In the genomic region with DNA sequence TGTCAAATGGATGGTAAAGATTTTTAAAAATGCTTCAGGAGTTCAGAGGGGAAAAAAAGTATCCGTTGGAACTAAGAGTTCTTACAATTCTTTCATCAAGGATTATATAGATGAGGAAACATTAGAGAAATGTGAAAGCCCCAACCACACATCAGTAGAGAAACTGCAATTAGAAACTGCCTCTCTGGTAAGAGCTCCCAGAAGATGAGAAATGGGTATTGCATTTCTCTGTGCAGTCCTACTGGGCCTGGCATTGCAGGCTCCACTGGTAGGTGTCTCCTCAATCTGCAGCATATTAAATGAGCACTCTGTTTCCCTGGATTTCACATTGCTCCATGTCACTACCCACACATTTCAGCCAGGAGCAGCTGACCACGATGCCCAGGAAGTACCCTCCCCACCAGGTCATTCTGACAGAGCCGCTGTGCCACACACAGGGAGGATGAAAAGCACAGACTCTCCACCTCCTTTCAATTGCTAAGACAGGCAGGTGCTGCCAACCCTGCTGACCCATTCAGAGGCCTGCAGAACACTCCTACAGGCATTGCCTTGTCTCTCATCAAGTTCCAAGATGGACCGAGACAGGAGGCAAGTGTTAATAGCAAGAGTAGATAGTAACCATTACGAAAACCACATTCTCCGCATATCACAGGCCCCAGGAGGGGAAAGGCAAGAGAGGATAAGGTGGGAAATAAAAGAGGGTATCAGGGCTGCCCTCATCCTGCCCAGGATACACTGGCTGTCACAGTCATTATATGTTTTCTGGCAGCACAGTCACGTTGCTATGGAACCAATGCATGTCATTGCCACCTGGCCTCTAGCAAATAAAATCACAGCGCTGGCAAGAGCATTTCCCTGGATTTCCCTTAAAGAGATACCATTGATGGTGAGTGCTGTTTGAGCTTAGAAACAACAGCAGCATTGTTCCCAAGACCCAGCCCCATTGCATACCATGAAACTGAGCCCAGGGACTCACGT, we compare ENCODE assay signal across 14 cellular contexts.
DNase-seq lines count a peak whose midpoint lies in the region; ATAC-seq, FAIRE-seq and TF ChIP-seq lines count a peak whose summit lies in the region.
"Had no signal": no experiment of that assay in that cellular context is flagged by ENCODE, and none has a peak within 500 bp of the region (broad histone marks: within the 10 kb centered on the region; RNA-seq: fewer than 3 reads in every experiment).

No MANE protein-coding gene starts in this region.

- peaks cover 3% of the 10 kb centered on the region for H3K79me2 ChIP-seq in hepatocyte

- no peaks in the 10 kb centered on the region for H3K27me3 Mint-ChIP-seq in CD4-positive, CD25-positive, alpha-beta regulatory T cell
- H3K27me3 Mint-ChIP-seq: activated T-cell treated with anti-CD3 and anti-CD28 coated beads, Interleukin-2, amount 50 U/mL, for 24 hours had no signal

- DNase-seq in CD4-positive, CD25-positive, alpha-beta regulatory T cell = no peak
- DNase-seq in H7 = peak; percentile 15
- peak; percentile 86 for DNase-seq in SW480 (ENCODE audit: low spot score)
- no peak for DNase-seq in hepatocyte (ENCODE audit: low spot score)
- no peak for DNase-seq in GM19239 (ENCODE audit: insufficient read length, low spot score)
- DNase-seq in stimulated activated CD4-positive, alpha-beta T cell treated with anti-CD3 and anti-CD28 coated beads, Interleukin-12 subunit alpha, Interleukin-12 subunit beta, amount 100 ng/mL, for 4 hours = no peak
- DNase-seq in epidermal melanocyte (ENCODE audit: insufficient read length, low spot score) = no peak
- DNase-seq: activated T-cell treated with anti-CD3 and anti-CD28 coated beads, Interleukin-2, amount 50 U/mL, for 24 hours; brain microvascular endothelial cell; occipital lobe; stimulated activated CD4-positive, alpha-beta T cell treated with anti-CD3 and anti-CD28 coated beads, Interleukin-4, amount 100 ng/mL, for 4 hours had no signal

- H3K4me3 Mint-ChIP-seq in CD4-positive, CD25-positive, alpha-beta regulatory T cell = no peak overlapping the region
- H3K4me3 Mint-ChIP-seq: activated T-cell treated with anti-CD3 and anti-CD28 coated beads, Interleukin-2, amount 50 U/mL, for 24 hours had no signal

- peak overlapping the region in 2 of 3 donors; percentile 54 to 57 for H3K27ac Mint-ChIP-seq in CD4-positive, CD25-positive, alpha-beta regulatory T cell
- H3K27ac Mint-ChIP-seq: activated T-cell treated with anti-CD3 and anti-CD28 coated beads, Interleukin-2, amount 50 U/mL, for 24 hours had no signal

- H3K4me3 ChIP-seq in CD4-positive, CD25-positive, alpha-beta regulatory T cell (ENCODE audit: low read depth, low read length) = no peak overlapping the region
- H3K4me3 ChIP-seq in H7 (ENCODE audit: insufficient read depth, low read depth, low read length) (no peak overlapping the region), hepatocyte (no peak overlapping the region)
- H3K4me3 ChIP-seq: suprapubic skin had no signal

- peaks cover 43% of the 10 kb centered on the region for H3K36me3 ChIP-seq in CD4-positive, CD25-positive, alpha-beta regulatory T cell (ENCODE audit: control insufficient read depth, insufficient read depth, low read length)
- H3K36me3 ChIP-seq in H7 (replicated peaks; ENCODE audit: control insufficient read depth, insufficient read depth, low read length) (no peaks in the 10 kb centered on the region), hepatocyte (replicated peaks; ENCODE audit: insufficient read depth, low read depth) (no peaks in the 10 kb centered on the region)

- no peaks in the 10 kb centered on the region for H3K9me2 ChIP-seq in hepatocyte (replicated peaks; ENCODE audit: insufficient read depth)

- TF ChIP-seq CTCF in hepatocyte (IDR thresholded peaks at IDR 0.05; ENCODE audit: poor library complexity) = no peak

- H3K4me2 ChIP-seq in hepatocyte = no peak overlapping the region

- peaks cover 11% of the 10 kb centered on the region for H3K4me1 ChIP-seq in CD4-positive, CD25-positive, alpha-beta regulatory T cell (ENCODE audit: control insufficient read depth, insufficient read depth, low read length, poor library complexity, severe bottlenecking)
- peaks cover 5% of the 10 kb centered on the region for H3K4me1 ChIP-seq in hepatocyte (ENCODE audit: insufficient read depth)
- H3K4me1 ChIP-seq: suprapubic skin had no signal

- H3K27ac ChIP-seq in CD4-positive, CD25-positive, alpha-beta regulatory T cell (ENCODE audit: insufficient read depth, low read length, poor library complexity, severe bottlenecking) = no peak overlapping the region
- H3K27ac ChIP-seq in hepatocyte = peak overlapping the region; percentile 33
- H3K27ac ChIP-seq: brain microvascular endothelial cell, suprapubic skin had no signal

- H3K9me3 Mint-ChIP-seq in CD4-positive, CD25-positive, alpha-beta regulatory T cell = no peaks in the 10 kb centered on the region
- H3K9me3 Mint-ChIP-seq: activated T-cell treated with anti-CD3 and anti-CD28 coated beads, Interleukin-2, amount 50 U/mL, for 24 hours had no signal

- no peak for FAIRE-seq in GM19239 (lab: Jason Lieb, UNC)

- no peak overlapping the region for H2AFZ ChIP-seq in hepatocyte

- H4K20me1 ChIP-seq in hepatocyte (ENCODE audit: insufficient read depth, poor library complexity, severe bottlenecking) = peaks cover 4% of the 10 kb centered on the region

- H3K4me1 Mint-ChIP-seq in CD4-positive, CD25-positive, alpha-beta regulatory T cell = peaks cover 22 to 36% (median 29%) of the 10 kb centered on the region in 4 donors

- WGBS in hepatocyte (ENCODE audit: low lambda C conversion rate, missing lambda C conversion rate) = 63% methylated on average over 9 of the region's 9 CpGs

- no peaks in the 10 kb centered on the region for H3K9me3 ChIP-seq in CD4-positive, CD25-positive, alpha-beta regulatory T cell (ENCODE audit: control insufficient read depth in 2 of 2, low read length in 2 of 2)
- no peaks in the 10 kb centered on the region for H3K9me3 ChIP-seq in hepatocyte (ENCODE audit: low read depth)
- H3K9me3 ChIP-seq: suprapubic skin had no signal

- H3K27me3 ChIP-seq in CD4-positive, CD25-positive, alpha-beta regulatory T cell (ENCODE audit: control insufficient read depth, insufficient read depth, low read length) = no peaks in the 10 kb centered on the region
- H3K27me3 ChIP-seq in H7 (ENCODE audit: control insufficient read depth, insufficient read depth, low read length) (no peaks in the 10 kb centered on the region), hepatocyte (no peaks in the 10 kb centered on the region)
- H3K27me3 ChIP-seq: brain microvascular endothelial cell, suprapubic skin had no signal

- no peak for ATAC-seq in CD4-positive, CD25-positive, alpha-beta regulatory T cell (ENCODE audit: low read depth in 2 of 2)
- ATAC-seq in GM21526 (IDR thresholded peaks at IDR 0.05; ENCODE audit: low FRiP score, unreplicated experiment) = no peak
- ATAC-seq: HCT116 had no signal

- H3K36me3 Mint-ChIP-seq in CD4-positive, CD25-positive, alpha-beta regulatory T cell = peaks cover 32% of the 10 kb centered on the region

Comparison
In these comparisons a context has a peak if more than half of its experiments do, and no peak if none do; other contexts are left out.
1. DNase-seq: peak in H7 (single experiment) and SW480 (single experiment); none in CD4-positive, CD25-positive, alpha-beta regulatory T cell (0 of 3), hepatocyte (single experiment), GM19239 (single experiment), stimulated activated CD4-positive, alpha-beta T cell treated with anti-CD3 and anti-CD28 coated beads, Interleukin-12 subunit alpha, Interleukin-12 subunit beta, amount 100 ng/mL, for 4 hours (single experiment) and epidermal melanocyte (single experiment).